8 cellular contexts compared by ENCODE assay signal in the genomic region with DNA sequence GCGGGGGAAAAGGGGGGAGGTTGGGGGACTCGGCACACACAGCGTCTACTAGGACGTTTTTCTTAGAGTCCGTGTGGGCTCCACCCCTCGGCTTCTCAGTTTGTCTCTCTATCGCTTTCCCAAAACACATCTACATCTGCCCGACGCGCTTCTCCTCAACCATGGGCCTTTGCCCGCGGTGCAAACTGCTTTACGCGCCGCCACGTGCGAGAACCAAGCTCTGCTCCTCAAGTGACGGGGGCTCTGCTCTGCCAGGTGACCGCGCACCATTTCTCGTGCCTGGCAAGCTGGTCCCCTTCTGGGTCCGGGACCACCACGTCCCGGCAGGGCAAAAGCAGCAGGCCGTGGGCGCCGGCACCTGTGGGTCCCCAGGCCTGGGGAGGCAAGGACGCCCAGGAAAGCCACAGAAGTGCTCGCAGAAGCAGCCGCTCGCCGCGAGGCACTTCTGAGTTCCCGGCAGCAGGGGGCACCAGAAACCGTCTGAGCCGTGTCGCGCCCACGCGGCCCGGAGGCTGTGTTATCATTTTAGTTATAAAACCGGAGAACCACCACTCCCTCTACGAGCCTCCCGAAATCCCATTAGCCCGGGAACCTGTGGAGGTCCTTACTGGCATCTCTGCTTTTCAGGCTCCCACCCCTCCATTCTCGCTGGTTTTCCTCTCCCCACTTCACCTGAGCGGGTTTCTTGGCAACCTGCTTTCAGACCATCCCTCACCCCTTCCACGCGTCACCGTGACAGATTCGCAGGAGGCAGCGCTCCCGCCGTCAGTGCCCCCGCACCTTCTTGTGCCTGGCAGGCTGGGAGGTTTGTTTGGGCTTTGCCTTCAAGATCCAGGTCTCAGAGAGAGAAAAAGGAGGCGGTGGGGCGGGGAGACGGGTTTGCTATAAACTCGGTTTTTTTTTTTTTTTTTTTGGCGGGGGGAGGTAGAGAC. TPM values are rescaled to one million over a fixed set of nuclear protein-coding genes. Genes with fewer than 3 reads are reported as not detected.
DNase-seq lines count a peak whose midpoint lies in the region; ATAC-seq and TF ChIP-seq lines count a peak whose summit lies in the region.

No MANE protein-coding gene starts in this region.

- peaks cover 5 to 8% of the 10 kb centered on the region in 2 donors for H3K4me1 Mint-ChIP-seq in natural killer cell

- H3K9me3 ChIP-seq in stomach smooth muscle (ENCODE audit: control insufficient read depth in 2 of 2, low read length in 2 of 2), result no peaks in the 10 kb centered on the region

- H3K27ac ChIP-seq in stomach smooth muscle (ENCODE audit: low read length), result peak overlapping the region; percentile 80

- peaks cover 70% of the 10 kb centered on the region for H3K4me1 ChIP-seq in stomach smooth muscle (ENCODE audit: control insufficient read depth, insufficient read depth, low read length)

- ATAC-seq in HG02885 (IDR thresholded peaks at IDR 0.05; ENCODE audit: poor library complexity, unreplicated experiment), result peak; percentile 84
- ATAC-seq in natural killer cell, result peak in 1 of 3 donors; percentile 66

- DNase-seq in activated CD4-positive, alpha-beta T cell treated with anti-CD3 and anti-CD28 coated beads for 24 hours (ENCODE audit: low read depth in 2 of 2), result peak; percentile 45 to 74
- no peak for DNase-seq in activated CD4-positive, alpha-beta T cell treated with anti-CD3 and anti-CD28 coated beads for 1 hour
- peak; percentile 32 for DNase-seq in NCI-H345 treated with DMSO at 0.1 percent for 48 hours (lab: John Stamatoyannopoulos, UW; ENCODE audit: unreplicated experiment)
- DNase-seq in activated CD8-positive, alpha-beta memory T cell treated with anti-CD3 and anti-CD28 coated beads, Interleukin-2, amount 50 U/mL, for 4 hours, result peak; percentile 32
- peak; percentile 87 for DNase-seq in fibroblast of peridontal ligament (ENCODE audit: extremely low read depth)
- no peak for DNase-seq in natural killer cell

- no peaks in the 10 kb centered on the region for H3K36me3 ChIP-seq in stomach smooth muscle (ENCODE audit: control insufficient read depth in 2 of 2, insufficient read depth in 2 of 2, low read length in 2 of 2)

- H3K9me3 Mint-ChIP-seq in natural killer cell, result no peaks in the 10 kb centered on the region

- no peak for TF ChIP-seq CTCF in natural killer cell (IDR thresholded peaks at IDR 0.05)

- H3K27ac Mint-ChIP-seq in natural killer cell, result no peak overlapping the region

- H3K9ac ChIP-seq in stomach smooth muscle (ENCODE audit: low read length in 2 of 2), result peak overlapping the region; percentile 76 to 78

- peaks cover 59 to 78% of the 10 kb centered on the region in 2 donors for H3K27me3 Mint-ChIP-seq in natural killer cell (ENCODE audit: low read depth in 2 of 2)

- H3K4me3 Mint-ChIP-seq in natural killer cell, result peak overlapping the region; percentile 49

- peaks cover 0 to 5% of the 10 kb centered on the region in 2 donors for H3K27me3 ChIP-seq in stomach smooth muscle (ENCODE audit: control insufficient read depth in 1 of 2, insufficient read depth in 2 of 2, low read length in 2 of 2)

- intact Hi-C loops in natural killer cell (cut with micrococcal nuclease), result loop anchor here (5.0 kb wide), 1 partner anchor 355 kb away; no protein-coding TSS in a partner anchor

- peak overlapping the region; percentile 84 to 87 for H3K4me3 ChIP-seq in stomach smooth muscle (ENCODE audit: low read length in 2 of 2)

- no peaks in the 10 kb centered on the region for H3K36me3 Mint-ChIP-seq in natural killer cell

RNA-seq across cellular contexts. Expression of a gene that starts 2.5 kb away (rescaled TPM):
- total RNA-seq in natural killer cell, result not detected

Comparison
In these comparisons a context has a peak if more than half of its experiments do, and no peak if none do; other contexts are left out.
1. DNase-seq: peak in activated CD4-positive, alpha-beta T cell treated with anti-CD3 and anti-CD28 coated beads for 24 hours (2 of 2), NCI-H345 treated with DMSO at 0.1 percent for 48 hours (single experiment), activated CD8-positive, alpha-beta memory T cell treated with anti-CD3 and anti-CD28 coated beads, Interleukin-2, amount 50 U/mL, for 4 hours (single experiment) and fibroblast of peridontal ligament (single experiment); none in activated CD4-positive, alpha-beta T cell treated with anti-CD3 and anti-CD28 coated beads for 1 hour (single experiment) and natural killer cell (single experiment).